In the genomic region with DNA sequence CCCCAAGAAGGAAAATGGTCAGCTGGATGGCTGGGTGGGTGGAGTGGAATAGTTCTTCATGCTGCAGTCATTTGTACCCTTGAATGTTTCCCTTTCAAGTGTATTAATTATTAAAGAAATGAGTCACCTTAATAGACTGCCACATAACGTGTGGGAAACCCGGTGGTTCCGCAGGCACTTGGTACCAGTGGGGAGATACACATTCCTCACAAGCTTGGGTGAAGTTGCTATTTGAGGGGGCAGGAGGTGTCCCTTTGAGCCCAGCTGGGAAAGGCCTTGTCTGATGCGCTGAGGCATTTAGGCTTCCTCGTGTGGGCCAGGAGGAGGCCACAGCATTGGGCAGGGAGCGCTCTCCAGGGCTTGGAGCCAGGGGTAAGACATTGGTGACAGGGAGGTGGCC, we compare ENCODE assay signal across 22 cellular contexts. TPM values are rescaled to one million over a fixed set of nuclear protein-coding genes. Genes with fewer than 3 reads are reported as not detected.
"Had no signal": no experiment of that assay in that cellular context is flagged by ENCODE, and none has a peak within 500 bp of the region (broad histone marks: within the 10 kb centered on the region; RNA-seq: fewer than 3 reads in every experiment).

No MANE protein-coding gene starts in this region.

- H3K27ac Mint-ChIP-seq: activated CD4-positive, alpha-beta T cell treated with anti-CD3 and anti-CD28 coated beads, Interleukin-2, amount 10 ng/mL, durations not matched to agents 7 days and 5 days; activated CD8-positive, alpha-beta T cell treated with anti-CD3 and anti-CD28 coated beads for 36 hours; activated T-helper 17 cell treated with anti-CD3 and anti-CD28 coated beads, Interleukin-2, amount 50 U/mL, for 72 hours; naive B cell had no signal

- H3K4me1 Mint-ChIP-seq: activated CD4-positive, alpha-beta T cell treated with anti-CD3 and anti-CD28 coated beads, Interleukin-2, amount 10 ng/mL, durations not matched to agents 7 days and 5 days; activated T-helper 17 cell treated with anti-CD3 and anti-CD28 coated beads, Interleukin-2, amount 50 U/mL, for 72 hours; naive B cell had no signal

- H3K27ac ChIP-seq: breast epithelium, heart right ventricle, left ventricle myocardium inferior, suprapubic skin, tibial artery had no signal

- DNase-seq: activated CD4-positive, alpha-beta T cell treated with anti-CD3 and anti-CD28 coated beads for 1 hour; activated CD4-positive, alpha-beta T cell treated with anti-CD3 and anti-CD28 coated beads, Interleukin-2, amount 10 ng/mL, durations not matched to agents 7 days and 5 days; activated CD8-positive, alpha-beta T cell treated with anti-CD3 and anti-CD28 coated beads for 36 hours; activated gamma-delta T cell treated with Interleukin-2 at 50 U/mL for 16 hours; activated naive CD4-positive, alpha-beta T cell treated with anti-CD3 and anti-CD28 coated beads, Interleukin-2, amount 50 U/mL, for 16 hours; activated T-cell treated with anti-CD3 and anti-CD28 coated beads, Interleukin-2, amount 50 U/mL, for 4 hours; amniotic stem cell; central memory CD4-positive, alpha-beta T cell; foreskin fibroblast; heart right ventricle; left ventricle myocardium inferior; naive B cell; right cardiac atrium; stimulated activated CD4-positive, alpha-beta T cell treated with anti-CD3 and anti-CD28 coated beads, Interleukin-15, amount 100 ng/mL, for 24 hours; stimulated activated CD4-positive, alpha-beta T cell treated with anti-CD3 and anti-CD28 coated beads, Interleukin-2, amount 100 ng/mL, for 24 hours; stimulated activated naive CD4-positive, alpha-beta T cell; T-helper 9 cell; tibial artery had no signal

- H3K36me3 Mint-ChIP-seq: naive B cell had no signal

- ATAC-seq: activated CD8-positive, alpha-beta T cell treated with anti-CD3 and anti-CD28 coated beads for 36 hours; activated T-cell treated with anti-CD3 and anti-CD28 coated beads, Interleukin-2, amount 50 U/mL, for 4 hours; activated T-helper 17 cell treated with anti-CD3 and anti-CD28 coated beads, Interleukin-2, amount 50 U/mL, for 72 hours; esophagus mucosa; heart right ventricle; right cardiac atrium had no signal

- H3K9me3 Mint-ChIP-seq: activated CD8-positive, alpha-beta T cell treated with anti-CD3 and anti-CD28 coated beads for 36 hours; activated T-cell treated with anti-CD3 and anti-CD28 coated beads, Interleukin-2, amount 50 U/mL, for 4 hours; activated T-helper 17 cell treated with anti-CD3 and anti-CD28 coated beads, Interleukin-2, amount 50 U/mL, for 72 hours had no signal

- H3K4me3 Mint-ChIP-seq: activated CD4-positive, alpha-beta T cell treated with anti-CD3 and anti-CD28 coated beads, Interleukin-2, amount 10 ng/mL, durations not matched to agents 7 days and 5 days; activated CD8-positive, alpha-beta T cell treated with anti-CD3 and anti-CD28 coated beads for 36 hours; activated T-cell treated with anti-CD3 and anti-CD28 coated beads, Interleukin-2, amount 50 U/mL, for 4 hours; activated T-helper 17 cell treated with anti-CD3 and anti-CD28 coated beads, Interleukin-2, amount 50 U/mL, for 72 hours had no signal

- H3K27me3 Mint-ChIP-seq: activated CD4-positive, alpha-beta T cell treated with anti-CD3 and anti-CD28 coated beads, Interleukin-2, amount 10 ng/mL, durations not matched to agents 7 days and 5 days had no signal

RNA-seq across cellular contexts. Expression of a gene that starts 57.7 kb away (rescaled TPM):
- total RNA-seq: esophagus mucosa had no signal
